Comparison of ENCODE assay signal across 15 cellular contexts in the genomic region with DNA sequence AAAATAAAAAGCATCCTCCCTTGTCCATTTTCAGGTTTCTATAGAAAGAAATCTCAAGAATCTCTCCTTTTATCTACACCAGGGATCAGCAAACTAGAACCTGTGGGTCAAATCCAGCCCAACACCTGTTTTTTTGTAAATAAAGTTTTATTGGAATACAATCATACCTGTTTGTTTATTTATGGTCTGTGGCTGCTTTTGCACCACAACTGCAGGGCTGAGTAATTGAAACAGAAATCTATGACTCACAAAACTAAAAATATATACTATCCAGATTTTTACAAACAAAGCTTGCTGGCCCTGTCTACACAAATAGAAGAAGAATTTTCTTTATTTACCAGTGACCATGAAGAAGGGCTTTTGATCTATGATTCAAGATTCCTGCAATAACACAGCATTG.
DNase-seq lines count a peak whose midpoint lies in the region; ATAC-seq and TF ChIP-seq lines count a peak whose summit lies in the region.
"Had no signal": no experiment of that assay in that cellular context is flagged by ENCODE, and none has a peak within 500 bp of the region (broad histone marks: within the 10 kb centered on the region; RNA-seq: fewer than 3 reads in every experiment).

No MANE protein-coding gene starts in this region.

- H3K9me3 Mint-ChIP-seq in activated T-helper 17 cell treated with anti-CD3 and anti-CD28 coated beads, Interleukin-2, amount 50 U/mL, for 72 hours, result no peaks in the 10 kb centered on the region
- H3K9me3 Mint-ChIP-seq in activated T-helper 1 cell treated with anti-CD3 and anti-CD28 coated beads, Interleukin-12 subunit alpha, Interleukin-12 subunit beta, Interleukin-2, Interleukin-4 antibody, amounts not matched to agents 30 ng/mL and 10 ng/mL and 1 ng/mL, durations not matched to agents 14 hours and 24 hours and 36 hours, result no peaks in the 10 kb centered on the region
- H3K9me3 Mint-ChIP-seq: activated B cell treated with CpG ODN at 0.5 μM for 24 hours had no signal

- no peaks in the 10 kb centered on the region for H3K9me3 ChIP-seq in spleen
- H3K9me3 ChIP-seq: colonic mucosa had no signal

- ATAC-seq in GM18867 (IDR thresholded peaks at IDR 0.05; ENCODE audit: unreplicated experiment) (peak; percentile 65), HG02884 (IDR thresholded peaks at IDR 0.05; ENCODE audit: unreplicated experiment) (peak; percentile 54), HG03097 (IDR thresholded peaks at IDR 0.05; ENCODE audit: low FRiP score, unreplicated experiment) (no peak)
- peak; percentile 62 for ATAC-seq in activated T-helper 17 cell treated with anti-CD3 and anti-CD28 coated beads, Interleukin-2, amount 50 U/mL, for 72 hours (replicated peaks)

- H3K36me3 ChIP-seq in spleen, result no peaks in the 10 kb centered on the region
- H3K36me3 ChIP-seq: colonic mucosa had no signal

- no peaks in the 10 kb centered on the region for H3K36me3 Mint-ChIP-seq in activated T-helper 17 cell treated with anti-CD3 and anti-CD28 coated beads, Interleukin-2, amount 50 U/mL, for 72 hours (ENCODE audit: low read depth)
- no peaks in the 10 kb centered on the region for H3K36me3 Mint-ChIP-seq in activated T-helper 1 cell treated with anti-CD3 and anti-CD28 coated beads, Interleukin-12 subunit alpha, Interleukin-12 subunit beta, Interleukin-2, Interleukin-4 antibody, amounts not matched to agents 30 ng/mL and 10 ng/mL and 1 ng/mL, durations not matched to agents 14 hours and 24 hours and 36 hours (ENCODE audit: low read depth)
- H3K36me3 Mint-ChIP-seq: activated naive CD8-positive, alpha-beta T cell had no signal

- peaks cover 0 to 3% (median 0%) of the 10 kb centered on the region in 7 donors for H3K27me3 ChIP-seq in spleen (replicated peaks in 1 of 7)
- H3K27me3 ChIP-seq: colonic mucosa had no signal

- peaks cover 25% of the 10 kb centered on the region for H3K27me3 Mint-ChIP-seq in activated T-helper 17 cell treated with anti-CD3 and anti-CD28 coated beads, Interleukin-2, amount 50 U/mL, for 72 hours
- H3K27me3 Mint-ChIP-seq in activated T-helper 1 cell treated with anti-CD3 and anti-CD28 coated beads, Interleukin-12 subunit alpha, Interleukin-12 subunit beta, Interleukin-2, Interleukin-4 antibody, amounts not matched to agents 30 ng/mL and 10 ng/mL and 1 ng/mL, durations not matched to agents 14 hours and 24 hours and 36 hours (ENCODE audit: insufficient read depth), result peaks cover 5% of the 10 kb centered on the region

- no peak for TF ChIP-seq POLR2A in spleen (IDR thresholded peaks at IDR 0.05)

- no peaks in the 10 kb centered on the region for H3K4me1 ChIP-seq in spleen
- H3K4me1 ChIP-seq: colonic mucosa had no signal

- TF ChIP-seq CTCF in spleen (IDR thresholded peaks at IDR 0.05 in 8 of 11, conservative IDR thresholded peaks at IDR 0.05 in 3 of 11), result no peak

- H3K4me3 ChIP-seq in spleen, result no peak overlapping the region
- H3K4me3 ChIP-seq: colonic mucosa had no signal

- H3K27ac Mint-ChIP-seq in activated T-helper 17 cell treated with anti-CD3 and anti-CD28 coated beads, Interleukin-2, amount 50 U/mL, for 72 hours, result no peak overlapping the region
- H3K27ac Mint-ChIP-seq in activated T-helper 1 cell treated with anti-CD3 and anti-CD28 coated beads, Interleukin-12 subunit alpha, Interleukin-12 subunit beta, Interleukin-2, Interleukin-4 antibody, amounts not matched to agents 30 ng/mL and 10 ng/mL and 1 ng/mL, durations not matched to agents 14 hours and 24 hours and 36 hours, result no peak overlapping the region
- H3K27ac Mint-ChIP-seq: activated B cell treated with CpG ODN at 0.5 μM for 24 hours; activated naive CD8-positive, alpha-beta T cell had no signal

- no peak overlapping the region for H3K4me3 Mint-ChIP-seq in activated T-helper 17 cell treated with anti-CD3 and anti-CD28 coated beads, Interleukin-2, amount 50 U/mL, for 72 hours
- no peak overlapping the region for H3K4me3 Mint-ChIP-seq in activated T-helper 1 cell treated with anti-CD3 and anti-CD28 coated beads, Interleukin-12 subunit alpha, Interleukin-12 subunit beta, Interleukin-2, Interleukin-4 antibody, amounts not matched to agents 30 ng/mL and 10 ng/mL and 1 ng/mL, durations not matched to agents 14 hours and 24 hours and 36 hours
- H3K4me3 Mint-ChIP-seq: activated B cell treated with CpG ODN at 0.5 μM for 24 hours; activated naive CD8-positive, alpha-beta T cell had no signal

- H3K27ac ChIP-seq in spleen, result no peak overlapping the region
- H3K27ac ChIP-seq: colonic mucosa had no signal

- H3K4me1 Mint-ChIP-seq in activated T-helper 17 cell treated with anti-CD3 and anti-CD28 coated beads, Interleukin-2, amount 50 U/mL, for 72 hours, result no peaks in the 10 kb centered on the region
- H3K4me1 Mint-ChIP-seq in activated T-helper 1 cell treated with anti-CD3 and anti-CD28 coated beads, Interleukin-12 subunit alpha, Interleukin-12 subunit beta, Interleukin-2, Interleukin-4 antibody, amounts not matched to agents 30 ng/mL and 10 ng/mL and 1 ng/mL, durations not matched to agents 14 hours and 24 hours and 36 hours (ENCODE audit: low read depth), result no peaks in the 10 kb centered on the region
- H3K4me1 Mint-ChIP-seq: activated B cell treated with CpG ODN at 0.5 μM for 24 hours had no signal

- intact Hi-C loops in spleen (cut with DNase I; ENCODE audit: low total_unique reads), result no loop called here
- intact Hi-C loops in activated T-helper 1 cell treated with anti-CD3 and anti-CD28 coated beads, Interleukin-12 subunit alpha, Interleukin-12 subunit beta, Interleukin-2, Interleukin-4 antibody, amounts not matched to agents 30 ng/mL and 10 ng/mL and 1 ng/mL, durations not matched to agents 14 hours and 24 hours and 36 hours (cut with micrococcal nuclease), result no loop called here

- DNase-seq in iris pigment epithelial cell (ENCODE audit: low read depth) (peak; percentile 54), spleen (no peak), NCI-H748 (lab: John Stamatoyannopoulos, UW; ENCODE audit: unreplicated experiment) (no peak)
- DNase-seq in activated T-helper 1 cell treated with anti-CD3 and anti-CD28 coated beads, Interleukin-12 subunit alpha, Interleukin-12 subunit beta, Interleukin-2, Interleukin-4 antibody, amounts not matched to agents 30 ng/mL and 10 ng/mL and 1 ng/mL, durations not matched to agents 14 hours and 24 hours and 36 hours (ENCODE audit: low spot score), result no peak
- DNase-seq: activated B cell treated with CpG ODN at 0.5 μM for 24 hours; activated CD8-positive, alpha-beta memory T cell treated with anti-CD3 and anti-CD28 coated beads, Interleukin-2, amount 50 U/mL, for 4 hours; C1 segment of cervical spinal cord; colonic mucosa; nucleus accumbens; T-helper 1 cell had no signal
